21 cellular contexts compared by ENCODE assay signal in the genomic region with DNA sequence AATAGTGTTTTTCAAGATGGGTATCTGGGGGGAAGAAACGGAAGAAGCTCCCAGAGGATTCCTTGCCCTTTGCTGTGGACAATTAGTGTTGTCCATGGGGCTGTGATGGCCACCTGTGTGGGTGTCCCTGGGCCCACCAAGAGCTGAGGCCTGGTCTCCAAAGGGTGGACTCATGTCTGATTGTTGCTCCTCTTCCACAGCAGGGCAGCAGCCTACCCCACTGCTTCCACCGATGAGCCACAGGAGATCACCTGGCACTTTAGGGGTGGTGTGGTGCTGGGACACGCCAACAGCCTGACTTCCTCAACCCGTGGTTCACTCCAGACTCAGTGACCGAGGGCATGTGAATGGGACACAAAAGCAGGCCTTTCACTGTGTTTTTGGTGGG. TPM values are rescaled to one million over a fixed set of nuclear protein-coding genes. Genes with fewer than 3 reads are reported as not detected.
"Had no signal": no experiment of that assay in that cellular context is flagged by ENCODE, and none has a peak within 500 bp of the region (broad histone marks: within the 10 kb centered on the region; RNA-seq: fewer than 3 reads in every experiment).

No MANE protein-coding gene starts in this region.

- H3K9me3 Mint-ChIP-seq: activated B cell treated with CpG ODN at 0.5 μM for 24 hours; activated CD4-positive, alpha-beta T cell treated with anti-CD3 and anti-CD28 coated beads, Interleukin-2, amount 10 ng/mL, durations not matched to agents 24 days and 14 days; endodermal cell; natural killer cell had no signal

- H3K27me3 ChIP-seq: body of pancreas, hepatocyte, right atrium auricular region, SJCRH30, stomach, tibial nerve had no signal

- H3K4me1 ChIP-seq: SJCRH30 had no signal

- H3K4me3 ChIP-seq: body of pancreas, hepatocyte, right atrium auricular region, SJCRH30, stomach, tibial nerve had no signal

- DNase-seq: activated B cell treated with CpG ODN at 0.5 μM for 24 hours; activated CD4-positive, alpha-beta T cell treated with anti-CD3 and anti-CD28 coated beads, Interleukin-2, amount 10 ng/mL, durations not matched to agents 24 days and 14 days; activated CD8-positive, alpha-beta memory T cell treated with anti-CD3 and anti-CD28 coated beads, Interleukin-2, amount 50 U/mL, for 4 hours; activated CD8-positive, alpha-beta T cell treated with anti-CD3 and anti-CD28 coated beads, Interleukin-2, amount 10 ng/mL, durations not matched to agents 7 days and 5 days; activated gamma-delta T cell treated with Interleukin-2 at 50 U/mL for 16 hours; amniotic stem cell; cerebellar nuclear complex; endodermal cell; left ventricle myocardium superior; mesenchymal stem cell; natural killer cell; nucleus accumbens; SJCRH30; small intestine; stomach had no signal

- H3K9me3 ChIP-seq: body of pancreas, right atrium auricular region, SJCRH30, stomach, tibial nerve had no signal

- H3K27ac ChIP-seq: body of pancreas, hepatocyte, SJCRH30, tibial nerve had no signal

- H3K27ac Mint-ChIP-seq: activated B cell treated with CpG ODN at 0.5 μM for 24 hours; activated CD4-positive, alpha-beta T cell treated with anti-CD3 and anti-CD28 coated beads, Interleukin-2, amount 10 ng/mL, durations not matched to agents 24 days and 14 days; activated CD8-positive, alpha-beta T cell treated with anti-CD3 and anti-CD28 coated beads, Interleukin-2, amount 10 ng/mL, durations not matched to agents 7 days and 5 days; endodermal cell had no signal

- H3K4me3 Mint-ChIP-seq: activated B cell treated with CpG ODN at 0.5 μM for 24 hours; activated CD4-positive, alpha-beta T cell treated with anti-CD3 and anti-CD28 coated beads, Interleukin-2, amount 10 ng/mL, durations not matched to agents 24 days and 14 days; activated CD8-positive, alpha-beta T cell treated with anti-CD3 and anti-CD28 coated beads, Interleukin-2, amount 10 ng/mL, durations not matched to agents 7 days and 5 days; activated naive CD8-positive, alpha-beta T cell; endodermal cell; natural killer cell had no signal

- H3K27me3 Mint-ChIP-seq: activated B cell treated with CpG ODN at 0.5 μM for 24 hours; activated CD4-positive, alpha-beta T cell treated with anti-CD3 and anti-CD28 coated beads, Interleukin-2, amount 10 ng/mL, durations not matched to agents 24 days and 14 days; activated naive CD8-positive, alpha-beta T cell had no signal

- ATAC-seq: activated CD8-positive, alpha-beta T cell treated with anti-CD3 and anti-CD28 coated beads, Interleukin-2, amount 10 ng/mL, durations not matched to agents 7 days and 5 days; body of pancreas; natural killer cell had no signal

RNA-seq across cellular contexts. Expression of a gene that starts 25.1 kb away (rescaled TPM):
- total RNA-seq: activated B cell treated with CpG ODN at 0.5 μM for 24 hours; activated CD4-positive, alpha-beta T cell treated with anti-CD3 and anti-CD28 coated beads, Interleukin-2, amount 10 ng/mL, durations not matched to agents 24 days and 14 days; activated CD8-positive, alpha-beta T cell treated with anti-CD3 and anti-CD28 coated beads, Interleukin-2, amount 10 ng/mL, durations not matched to agents 7 days and 5 days; hepatocyte; T-helper 2 cell treated with Interferon-gamma antibody and Interleukin-4, amounts not matched to agents 100 ng/mL and 5 ng/mL, for 36 hours had no signal
